ENCODE assay signal across 8 cellular contexts in the genomic region with DNA sequence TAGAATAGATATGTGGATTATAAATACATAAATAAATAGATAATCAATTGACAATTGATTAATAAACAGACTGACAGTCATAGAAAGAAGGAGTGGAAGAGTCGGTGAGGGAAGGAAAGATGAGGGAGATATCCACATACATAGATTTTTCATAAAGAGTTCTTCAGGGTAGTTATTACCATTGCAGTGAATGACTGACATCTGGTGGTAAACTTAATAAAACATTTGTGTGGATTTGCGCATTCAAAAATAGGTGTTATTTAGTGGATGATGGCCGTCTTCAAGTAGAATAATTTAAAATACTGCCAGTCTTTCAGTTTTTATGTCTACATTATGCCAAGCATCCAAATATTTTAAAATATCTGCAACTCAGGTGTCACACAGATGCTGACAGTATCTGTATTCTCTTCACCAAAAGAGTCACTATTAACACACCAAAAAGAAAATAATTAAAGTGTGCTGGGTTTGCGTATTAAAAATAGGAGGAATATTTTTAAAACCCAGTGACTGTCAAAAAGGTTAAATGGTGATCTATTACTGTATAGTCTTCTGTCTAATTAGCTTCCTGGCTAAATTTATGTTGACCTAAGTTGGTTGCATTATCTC.
A peak's percentile ranks its signal among the peaks of the same experiment; 100 is the strongest.
DNase-seq lines count a peak whose midpoint lies in the region; ATAC-seq and TF ChIP-seq lines count a peak whose summit lies in the region.

No MANE protein-coding gene starts in this region.

- WGBS in smooth muscle cell (ENCODE audit: low lambda C conversion rate): 86% methylated on average over 4 of the region's 4 CpGs

- no peaks in the 10 kb centered on the region for H3K4me1 ChIP-seq in smooth muscle cell (ENCODE audit: low read depth)

- no peaks in the 10 kb centered on the region for H3K79me2 ChIP-seq in smooth muscle cell (ENCODE audit: low read depth)

- H3K36me3 ChIP-seq in smooth muscle cell (ENCODE audit: low read depth): no peaks in the 10 kb centered on the region

- H3K4me2 ChIP-seq in smooth muscle cell: no peak overlapping the region

- H3K4me3 ChIP-seq in fibroblast of mammary gland (ENCODE audit: control insufficient read depth, low read depth, low read length): no peak overlapping the region
- no peak overlapping the region for H3K4me3 ChIP-seq in smooth muscle cell

- TF ChIP-seq CTCF in fibroblast of mammary gland (conservative IDR thresholded peaks at IDR 0.05; ENCODE audit: control insufficient read depth, insufficient read depth, low read depth, low read length): peak; percentile 56
- TF ChIP-seq CTCF in smooth muscle cell (IDR thresholded peaks at IDR 0.05; ENCODE audit: borderline replicate concordance, insufficient read depth, poor library complexity, severe bottlenecking): peak; percentile 52

- no peak overlapping the region for H3K9ac ChIP-seq in smooth muscle cell (ENCODE audit: low read depth)

- ATAC-seq in HG02870 (IDR thresholded peaks at IDR 0.05; ENCODE audit: unreplicated experiment) (no peak), GM18520 (IDR thresholded peaks at IDR 0.05; ENCODE audit: unreplicated experiment) (no peak)

- H3F3A ChIP-seq in smooth muscle cell (ENCODE audit: low read depth): no peaks in the 10 kb centered on the region

- H3K9me3 ChIP-seq in smooth muscle cell (replicated peaks; ENCODE audit: low read depth): no peaks in the 10 kb centered on the region

- no peak overlapping the region for H3K27ac ChIP-seq in smooth muscle cell (ENCODE audit: low read depth)

- H2AFZ ChIP-seq in smooth muscle cell (ENCODE audit: low read depth): no peak overlapping the region

- no peaks in the 10 kb centered on the region for H3K27me3 ChIP-seq in smooth muscle cell (ENCODE audit: low read depth)

- H4K20me1 ChIP-seq in smooth muscle cell (ENCODE audit: low read depth): no peaks in the 10 kb centered on the region

- peak; percentile 17 for DNase-seq in COLO829 (ENCODE audit: low spot score)
- peak; percentile 53 for DNase-seq in HT1080 (ENCODE audit: low read depth)
- peak; percentile 82 for DNase-seq in OCI-M1 (lab: John Stamatoyannopoulos, UW)
- peak; percentile 72 for DNase-seq in fibroblast of mammary gland (ENCODE audit: low read depth)
- DNase-seq in smooth muscle cell (lab: John Stamatoyannopoulos, UW; ENCODE audit: unreplicated experiment): no peak
- no peak for DNase-seq in activated CD4-positive, alpha-beta T cell treated with anti-CD3 and anti-CD28 coated beads, Interleukin-2, amount 50 U/mL, for 1 hour

Comparison
In these comparisons a context has a peak if more than half of its experiments do, and no peak if none do; other contexts are left out.
1. DNase-seq: peak in COLO829 (single experiment), HT1080 (single experiment), OCI-M1 (single experiment) and fibroblast of mammary gland (single experiment); none in smooth muscle cell (single experiment) and activated CD4-positive, alpha-beta T cell treated with anti-CD3 and anti-CD28 coated beads, Interleukin-2, amount 50 U/mL, for 1 hour (single experiment).